ENCODE assay signal across 3 cellular contexts in the genomic region with DNA sequence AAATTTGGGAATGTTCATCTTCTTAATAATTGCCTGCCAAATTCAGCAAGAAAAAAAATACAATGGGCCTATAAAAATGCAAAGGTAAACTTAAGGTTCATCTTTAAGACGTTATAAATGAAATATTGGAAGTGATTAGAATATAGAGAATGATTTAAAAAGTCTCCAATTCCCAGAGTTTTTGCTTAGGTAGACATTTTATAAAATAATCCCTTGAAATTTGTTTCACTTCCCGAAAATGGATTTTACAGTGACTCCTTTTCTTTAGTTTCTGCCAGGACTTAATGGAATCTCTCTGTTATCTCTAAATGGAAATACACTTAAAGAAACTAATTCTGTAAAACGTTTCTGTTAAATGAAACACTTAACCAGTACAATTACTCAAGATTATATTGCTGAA.
TF ChIP-seq lines count a peak whose summit lies in the region.

No MANE protein-coding gene starts in this region.

TF ChIP-seq in SK-N-SH treated with all-trans-retinoic acid at 6 μM for 48 hours, 23 proteins besides CTCF, POLR2A, EP300 and RAD21 (continued from another document):
- TF ChIP-seq GLIS3 (CRISPR knock-in tag; IDR thresholded peaks at IDR 0.05), result no peak
- TF ChIP-seq TOX (CRISPR knock-in tag; IDR thresholded peaks at IDR 0.05; ENCODE audit: borderline replicate concordance), result no peak
- TF ChIP-seq CSDC2 (CRISPR knock-in tag; IDR thresholded peaks at IDR 0.05), result no peak
- TF ChIP-seq, protein P1, sequence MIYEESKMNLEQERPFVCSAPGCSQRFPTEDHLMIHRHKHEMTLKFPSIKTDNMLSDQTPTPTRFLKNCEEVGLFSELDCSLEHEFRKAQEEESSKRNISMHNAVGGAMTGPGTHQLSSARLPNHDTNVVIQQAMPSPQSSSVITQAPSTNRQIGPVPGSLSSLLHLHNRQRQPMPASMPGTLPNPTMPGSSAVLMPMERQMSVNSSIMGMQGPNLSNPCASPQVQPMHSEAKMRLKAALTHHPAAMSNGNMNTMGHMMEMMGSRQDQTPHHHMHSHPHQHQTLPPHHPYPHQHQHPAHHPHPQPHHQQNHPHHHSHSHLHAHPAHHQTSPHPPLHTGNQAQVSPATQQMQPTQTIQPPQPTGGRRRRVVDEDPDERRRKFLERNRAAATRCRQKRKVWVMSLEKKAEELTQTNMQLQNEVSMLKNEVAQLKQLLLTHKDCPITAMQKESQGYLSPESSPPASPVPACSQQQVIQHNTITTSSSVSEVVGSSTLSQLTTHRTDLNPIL (CRISPR knock-in tag; IDR thresholded peaks at IDR 0.05; ENCODE audit: low read depth), result no peak
- TF ChIP-seq ISL1 (CRISPR knock-in tag; IDR thresholded peaks at IDR 0.05), result peak; percentile 74
TF ChIP-seq in SK-N-SH treated with all-trans-retinoic acid at 6 μM for 48 hours: peak in this region for 1.

TF ChIP-seq in SK-N-SH, 30 proteins besides CTCF, POLR2A, EP300 and RAD21 (continued from another document):
- TF ChIP-seq TAF1 (IDR thresholded peaks at IDR 0.05; ENCODE audit: borderline replicate concordance, low read depth, low read length) (no peak), RFX5 (IDR thresholded peaks at IDR 0.05; ENCODE audit: low read length) (no peak), RCOR1 (IDR thresholded peaks at IDR 0.05; ENCODE audit: low read length) (no peak), NRF1 (IDR thresholded peaks at IDR 0.05; ENCODE audit: low read depth, low read length) (no peak), EZH2phosphoT487 (IDR thresholded peaks at IDR 0.05; ENCODE audit: borderline replicate concordance, low read depth) (no peak), MEF2A (IDR thresholded peaks at IDR 0.05; ENCODE audit: borderline replicate concordance, low read depth) (no peak), SIN3A (IDR thresholded peaks at IDR 0.05; ENCODE audit: borderline replicate concordance, low read depth, low read length) (no peak), MXI1 (IDR thresholded peaks at IDR 0.05; ENCODE audit: low read depth, low read length) (no peak), POLR2AphosphoS5 (IDR thresholded peaks at IDR 0.05; ENCODE audit: low read depth, low read length) (no peak)
- TF ChIP-seq, protein P2, sequence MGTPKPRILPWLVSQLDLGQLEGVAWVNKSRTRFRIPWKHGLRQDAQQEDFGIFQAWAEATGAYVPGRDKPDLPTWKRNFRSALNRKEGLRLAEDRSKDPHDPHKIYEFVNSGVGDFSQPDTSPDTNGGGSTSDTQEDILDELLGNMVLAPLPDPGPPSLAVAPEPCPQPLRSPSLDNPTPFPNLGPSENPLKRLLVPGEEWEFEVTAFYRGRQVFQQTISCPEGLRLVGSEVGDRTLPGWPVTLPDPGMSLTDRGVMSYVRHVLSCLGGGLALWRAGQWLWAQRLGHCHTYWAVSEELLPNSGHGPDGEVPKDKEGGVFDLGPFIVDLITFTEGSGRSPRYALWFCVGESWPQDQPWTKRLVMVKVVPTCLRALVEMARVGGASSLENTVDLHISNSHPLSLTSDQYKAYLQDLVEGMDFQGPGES (IDR thresholded peaks at IDR 0.05; ENCODE audit: low read depth, low read length), result no peak
- TF ChIP-seq, protein P3, sequence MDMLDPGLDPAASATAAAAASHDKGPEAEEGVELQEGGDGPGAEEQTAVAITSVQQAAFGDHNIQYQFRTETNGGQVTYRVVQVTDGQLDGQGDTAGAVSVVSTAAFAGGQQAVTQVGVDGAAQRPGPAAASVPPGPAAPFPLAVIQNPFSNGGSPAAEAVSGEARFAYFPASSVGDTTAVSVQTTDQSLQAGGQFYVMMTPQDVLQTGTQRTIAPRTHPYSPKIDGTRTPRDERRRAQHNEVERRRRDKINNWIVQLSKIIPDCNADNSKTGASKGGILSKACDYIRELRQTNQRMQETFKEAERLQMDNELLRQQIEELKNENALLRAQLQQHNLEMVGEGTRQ (IDR thresholded peaks at IDR 0.05; ENCODE audit: borderline replicate concordance, low read depth, low read length), result no peak

TF ChIP-seq in A549, 52 proteins besides CTCF, POLR2A, EP300 and RAD21 (continued from another document):
- TF ChIP-seq, protein P4, sequence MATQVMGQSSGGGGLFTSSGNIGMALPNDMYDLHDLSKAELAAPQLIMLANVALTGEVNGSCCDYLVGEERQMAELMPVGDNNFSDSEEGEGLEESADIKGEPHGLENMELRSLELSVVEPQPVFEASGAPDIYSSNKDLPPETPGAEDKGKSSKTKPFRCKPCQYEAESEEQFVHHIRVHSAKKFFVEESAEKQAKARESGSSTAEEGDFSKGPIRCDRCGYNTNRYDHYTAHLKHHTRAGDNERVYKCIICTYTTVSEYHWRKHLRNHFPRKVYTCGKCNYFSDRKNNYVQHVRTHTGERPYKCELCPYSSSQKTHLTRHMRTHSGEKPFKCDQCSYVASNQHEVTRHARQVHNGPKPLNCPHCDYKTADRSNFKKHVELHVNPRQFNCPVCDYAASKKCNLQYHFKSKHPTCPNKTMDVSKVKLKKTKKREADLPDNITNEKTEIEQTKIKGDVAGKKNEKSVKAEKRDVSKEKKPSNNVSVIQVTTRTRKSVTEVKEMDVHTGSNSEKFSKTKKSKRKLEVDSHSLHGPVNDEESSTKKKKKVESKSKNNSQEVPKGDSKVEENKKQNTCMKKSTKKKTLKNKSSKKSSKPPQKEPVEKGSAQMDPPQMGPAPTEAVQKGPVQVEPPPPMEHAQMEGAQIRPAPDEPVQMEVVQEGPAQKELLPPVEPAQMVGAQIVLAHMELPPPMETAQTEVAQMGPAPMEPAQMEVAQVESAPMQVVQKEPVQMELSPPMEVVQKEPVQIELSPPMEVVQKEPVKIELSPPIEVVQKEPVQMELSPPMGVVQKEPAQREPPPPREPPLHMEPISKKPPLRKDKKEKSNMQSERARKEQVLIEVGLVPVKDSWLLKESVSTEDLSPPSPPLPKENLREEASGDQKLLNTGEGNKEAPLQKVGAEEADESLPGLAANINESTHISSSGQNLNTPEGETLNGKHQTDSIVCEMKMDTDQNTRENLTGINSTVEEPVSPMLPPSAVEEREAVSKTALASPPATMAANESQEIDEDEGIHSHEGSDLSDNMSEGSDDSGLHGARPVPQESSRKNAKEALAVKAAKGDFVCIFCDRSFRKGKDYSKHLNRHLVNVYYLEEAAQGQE (IDR thresholded peaks at IDR 0.05), result no peak
